23 cellular contexts compared by ENCODE assay signal in the genomic region with DNA sequence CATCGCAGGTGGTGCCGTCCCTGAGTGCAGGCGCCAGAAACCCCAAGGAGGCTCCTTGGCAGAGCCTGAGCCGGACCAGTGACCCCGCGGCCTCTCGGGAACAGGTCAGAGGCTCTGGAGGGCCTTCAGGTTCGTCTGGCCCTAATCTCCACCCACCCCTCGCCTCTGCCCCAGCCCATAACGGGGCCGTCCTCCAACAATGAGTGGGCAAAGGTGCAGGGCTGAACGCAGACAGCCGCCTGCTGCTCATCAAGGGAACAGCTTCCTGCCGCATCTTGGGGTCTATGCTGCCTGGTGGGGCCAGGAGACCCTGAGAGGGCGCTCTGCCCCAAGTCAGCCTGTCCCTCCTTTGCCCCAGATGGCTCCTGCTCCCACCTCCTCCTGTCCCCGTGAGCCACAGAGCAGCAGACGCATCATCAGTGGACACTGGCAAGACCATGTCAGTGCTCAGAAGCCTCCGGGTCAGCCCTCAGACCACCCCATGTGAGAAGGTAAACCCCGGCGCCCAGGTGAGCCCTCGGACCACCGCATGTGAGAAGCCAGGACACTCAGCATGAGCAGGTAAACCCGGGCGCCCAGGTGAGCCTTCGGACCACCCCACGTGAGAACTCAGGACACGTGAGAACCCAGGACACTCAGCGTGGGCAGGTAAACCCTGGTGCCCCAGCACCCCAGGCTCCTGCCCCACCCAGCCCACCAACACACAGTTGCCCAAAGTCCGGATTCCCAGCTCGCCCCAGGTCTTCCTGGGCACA.
DNase-seq lines count a peak whose midpoint lies in the region; ATAC-seq, FAIRE-seq and TF ChIP-seq lines count a peak whose summit lies in the region.
"Had no signal": no experiment of that assay in that cellular context is flagged by ENCODE, and none has a peak within 500 bp of the region (broad histone marks: within the 10 kb centered on the region; RNA-seq: fewer than 3 reads in every experiment).

No MANE protein-coding gene starts in this region.

- H2AK5ac ChIP-seq in H9 (ENCODE audit: insufficient read length, low read length) (no peak overlapping the region), H1 (ENCODE audit: low read depth, low read length) (no peak overlapping the region)

- no peak overlapping the region for H2BK120ac ChIP-seq in H9 (ENCODE audit: low read depth, low read length, poor library complexity, severe bottlenecking)
- H2BK120ac ChIP-seq in H1 (replicated peaks; ENCODE audit: low read depth, low read length) = no peak overlapping the region

- H2AFZ ChIP-seq in H9 (ENCODE audit: low read length) = no peak overlapping the region
- no peak overlapping the region for H2AFZ ChIP-seq in H1 (ENCODE audit: low read length)

- H3K9me3 Mint-ChIP-seq in H9 (peaks cover 11% of the 10 kb centered on the region in 2 experiments), osteocyte (ENCODE audit: unreplicated experiment) (peaks cover 17% of the 10 kb centered on the region)
- peaks cover 18% of the 10 kb centered on the region for H3K9me3 Mint-ChIP-seq in stimulated activated memory B cell treated with anti-CD40 and anti-IgM and Interleukin-4, amounts not matched to agents 10 μg/mL and 1 μg/mL and 100 μg/mL, for 72 hours

- DNase-seq in H9 (peak; percentile 70), H1 (ENCODE audit: low read depth in 1 of 2, low spot score in 2 of 2) (no peak), osteocyte (ENCODE audit: extremely low spot score, unreplicated experiment) (peak; percentile 80), DMS53 (lab: John Stamatoyannopoulos, UW) (no peak), NCI-H1105 treated with DMSO at 0.1 percent for 48 hours (lab: John Stamatoyannopoulos, UW) (no peak)
- DNase-seq: CD4-positive, CD25-positive, alpha-beta regulatory T cell; DMS79; Kasumi-1; MG63; NCI-H1417 treated with DMSO at 0.1 percent for 48 hours; NCI-H187; NCI-H2107; NCI-H446 treated with DMSO at 0.1 percent for 48 hours; NCI-H526 treated with DMSO at 0.1 percent for 48 hours; PC-3; SHP77 treated with DMSO at 0.1 percent for 48 hours had no signal

- H2BK12ac ChIP-seq in H9 (ENCODE audit: insufficient read length, low read depth, low read length) = no peak overlapping the region
- no peak overlapping the region for H2BK12ac ChIP-seq in H1 (ENCODE audit: low read depth, low read length)

- H3T11ph ChIP-seq in H9 (ENCODE audit: low read length) = no peak overlapping the region

- no peak overlapping the region for H4K5ac ChIP-seq in H9 (ENCODE audit: insufficient read length, low read depth, low read length)
- H4K5ac ChIP-seq in H1 (ENCODE audit: insufficient read length, low read depth, low read length) = no peak overlapping the region

- no peaks in the 10 kb centered on the region; the same call in none of the 2 replicates for H3K27me3 Mint-ChIP-seq in H9 (ENCODE audit: low read depth)
- no peaks in the 10 kb centered on the region for H3K27me3 Mint-ChIP-seq in osteocyte (ENCODE audit: unreplicated experiment)
- peaks cover 19% of the 10 kb centered on the region for H3K27me3 Mint-ChIP-seq in stimulated activated memory B cell treated with anti-CD40 and anti-IgM and Interleukin-4, amounts not matched to agents 10 μg/mL and 1 μg/mL and 100 μg/mL, for 72 hours
- H3K27me3 Mint-ChIP-seq: B cell; CD4-positive, CD25-positive, alpha-beta regulatory T cell had no signal

- H3K4me2 ChIP-seq in BLaER1 (peak overlapping the region; percentile 71), H9 (ENCODE audit: insufficient read depth, insufficient read length, low read length) (no peak overlapping the region), H1 (ENCODE audit: insufficient read depth in 1 of 2, low read depth in 2 of 2, low read length in 2 of 2) (no peak overlapping the region)
- H3K4me2 ChIP-seq: SK-N-SH had no signal

- no CpG with 5 or more reads among the region's 30 CpGs for WGBS in H9 (ENCODE audit: extremely low coverage, insufficient read length, low lambda C conversion rate)
- WGBS in H1 (ENCODE audit: extremely low coverage in 1 of 2, insufficient coverage in 1 of 2, insufficient read length in 1 of 2, insufficient replicate concordance in 2 of 2, low coverage in 1 of 2, low lambda C conversion rate in 2 of 2, missing lambda C conversion rate in 1 of 2), 2 experiments = 91% methylated on average over 27 of the region's 30 CpGs; no CpG with 5 or more reads in 1 of the 2 experiments

- H2BK20ac ChIP-seq in H9 (ENCODE audit: low read depth, low read length, poor library complexity, severe bottlenecking) = no peak overlapping the region
- no peak overlapping the region for H2BK20ac ChIP-seq in H1 (ENCODE audit: low read length)

- H3K4me1 Mint-ChIP-seq in H9 = peaks cover 21 to 23% of the 10 kb centered on the region in 2 experiments
- H3K4me1 Mint-ChIP-seq in osteocyte (ENCODE audit: unreplicated experiment) = no peaks in the 10 kb centered on the region
- no peaks in the 10 kb centered on the region for H3K4me1 Mint-ChIP-seq in stimulated activated memory B cell treated with anti-CD40 and anti-IgM and Interleukin-4, amounts not matched to agents 10 μg/mL and 1 μg/mL and 100 μg/mL, for 72 hours
- H3K4me1 Mint-ChIP-seq: B cell; CD4-positive, CD25-positive, alpha-beta regulatory T cell had no signal

- H3K36me3 Mint-ChIP-seq in H9 (ENCODE audit: insufficient read depth in 1 of 3, low read depth in 3 of 3) (peaks cover 8 to 14% (median 8%) of the 10 kb centered on the region in 3 experiments; a peak in 6 of 7 replicates), osteocyte (ENCODE audit: unreplicated experiment) (no peaks in the 10 kb centered on the region)
- H3K36me3 Mint-ChIP-seq in stimulated activated memory B cell treated with anti-CD40 and anti-IgM and Interleukin-4, amounts not matched to agents 10 μg/mL and 1 μg/mL and 100 μg/mL, for 72 hours = no peaks in the 10 kb centered on the region
- H3K36me3 Mint-ChIP-seq: CD4-positive, CD25-positive, alpha-beta regulatory T cell had no signal

- no peaks in the 10 kb centered on the region for H3K36me3 ChIP-seq in BLaER1
- H3K36me3 ChIP-seq in H1 (ENCODE audit: control insufficient read depth in 2 of 4, insufficient read depth in 4 of 4, low read length in 3 of 4) = no peaks in the 10 kb centered on the region
- H3K36me3 ChIP-seq: MG63 had no signal

- H3K23ac ChIP-seq in H9 (ENCODE audit: insufficient read length, low read depth, low read length) (no peak overlapping the region), H1 (ENCODE audit: insufficient read length) (no peak overlapping the region)

- TF ChIP-seq EP300 in H1 (IDR thresholded peaks at IDR 0.05; ENCODE audit: borderline replicate concordance in 1 of 2, low read depth in 2 of 2, low read length in 2 of 2) = no peak

- FAIRE-seq in H1 (lab: Jason Lieb, UNC) = no peak
- FAIRE-seq: A204.1 had no signal

- H3K4me3 Mint-ChIP-seq in H9 (no peak overlapping the region), osteocyte (ENCODE audit: unreplicated experiment) (no peak overlapping the region)
- no peak overlapping the region for H3K4me3 Mint-ChIP-seq in stimulated activated memory B cell treated with anti-CD40 and anti-IgM and Interleukin-4, amounts not matched to agents 10 μg/mL and 1 μg/mL and 100 μg/mL, for 72 hours
- H3K4me3 Mint-ChIP-seq: B cell; CD4-positive, CD25-positive, alpha-beta regulatory T cell; IgD-negative memory B cell had no signal

- no peak for TF ChIP-seq POLR2A in H1 (IDR thresholded peaks at IDR 0.05; ENCODE audit: control extremely low read depth in 1 of 2, low read depth in 2 of 2, low read length in 2 of 2)

- POLR2A ChIA-PET in H1 (lab: Charles Lee; ENCODE audit: partially characterized antibody) = interaction anchor here (1.0 kb wide), 1 partner anchor 79 kb away, joined by 3 read pairs; no protein-coding TSS in a partner anchor

- H3K14ac ChIP-seq in H9 (ENCODE audit: insufficient read depth, low read length) (no peak overlapping the region; the same call in 1 of the 2 replicates), H1 (ENCODE audit: insufficient read length) (no peak overlapping the region)

- H2BK15ac ChIP-seq in H9 (ENCODE audit: low read depth, low read length) = no peak overlapping the region; the same call in 1 of the 2 replicates
- H2BK15ac ChIP-seq in H1 (ENCODE audit: low read length) = 0 out of 2 replicates have a peak overlapping the region, but pooled peaks have one; percentile 16

- H4K20me1 ChIP-seq in BLaER1 (no peaks in the 10 kb centered on the region), H9 (ENCODE audit: control insufficient read depth, insufficient read depth, insufficient read length) (no peaks in the 10 kb centered on the region), H1 (replicated peaks in 1 of 2; ENCODE audit: control insufficient read depth in 1 of 2, insufficient read depth in 2 of 2, low read length in 2 of 2) (peaks cover 0 to 4% of the 10 kb centered on the region in 2 experiments)

- H3K9ac ChIP-seq in BLaER1 = no peak overlapping the region
- H3K9ac ChIP-seq in H9 (ENCODE audit: extremely low read depth, insufficient read length, low read length) = no peak overlapping the region
- no peak overlapping the region for H3K9ac ChIP-seq in H1 (replicated peaks in 1 of 4; ENCODE audit: extremely low read depth in 1 of 4, low read depth in 3 of 4, low read length in 3 of 4)
- H3K9ac ChIP-seq: SK-N-SH had no signal

- H3K23me2 ChIP-seq in H9 (ENCODE audit: insufficient read length, low read depth, low read length, poor library complexity, severe bottlenecking) (no peaks in the 10 kb centered on the region), H1 (ENCODE audit: low read depth, low read length) (peaks cover 15% of the 10 kb centered on the region; the same call in 1 of the 2 replicates)

- H3K79me1 ChIP-seq in H9 (ENCODE audit: insufficient read depth, low read depth, low read length, poor library complexity, severe bottlenecking) (no peaks in the 10 kb centered on the region), H1 (ENCODE audit: low read depth, low read length) (no peaks in the 10 kb centered on the region)

- H4K91ac ChIP-seq in H9 (ENCODE audit: insufficient read length, low read depth, low read length) = no peak overlapping the region
- no peak overlapping the region for H4K91ac ChIP-seq in H1 (replicated peaks; ENCODE audit: insufficient read length, low read length)

- H3K27ac Mint-ChIP-seq in H9 (peak overlapping the region; percentile 58 to 64 (median 60); a peak in 3 of 7 replicates), osteocyte (ENCODE audit: unreplicated experiment) (no peak overlapping the region)
- no peak overlapping the region for H3K27ac Mint-ChIP-seq in stimulated activated memory B cell treated with anti-CD40 and anti-IgM and Interleukin-4, amounts not matched to agents 10 μg/mL and 1 μg/mL and 100 μg/mL, for 72 hours
- H3K27ac Mint-ChIP-seq: B cell; CD4-positive, CD25-positive, alpha-beta regulatory T cell; IgD-negative memory B cell had no signal

- H2BK5ac ChIP-seq in H9 (ENCODE audit: insufficient read length, low read length) = no peak overlapping the region
- no peak overlapping the region for H2BK5ac ChIP-seq in H1 (ENCODE audit: low read depth, low read length)

- H3K9me3 ChIP-seq in BLaER1 (peaks cover 5% of the 10 kb centered on the region), H9 (ENCODE audit: control insufficient read depth, low read depth, low read length) (no peaks in the 10 kb centered on the region), H1 (ENCODE audit: insufficient read depth in 2 of 2, low read depth in 1 of 2, low read length in 1 of 2) (peaks cover 0 to 7% of the 10 kb centered on the region in 2 experiments; a peak in 1 of 4 replicates)
- H3K9me3 ChIP-seq: MG63, SK-N-SH had no signal

- H3K4me1 ChIP-seq in BLaER1 = peaks cover 38% of the 10 kb centered on the region
- no peaks in the 10 kb centered on the region; the same call in 1 of the 2 replicates for H3K4me1 ChIP-seq in H9 (ENCODE audit: insufficient read depth, low read length)
- peaks cover 0 to 10% (median 0%) of the 10 kb centered on the region in 4 experiments; a peak in 4 of 7 replicates for H3K4me1 ChIP-seq in H1 (replicated peaks in 1 of 4; ENCODE audit: control insufficient read depth in 3 of 4, insufficient read depth in 4 of 4, low read length in 3 of 4)

- ATAC-seq in stimulated activated memory B cell treated with anti-CD40 and anti-IgM and Interleukin-4, amounts not matched to agents 10 μg/mL and 1 μg/mL and 100 μg/mL, for 72 hours = no peak
- ATAC-seq: PC-3 had no signal

- TF ChIP-seq RAD21 in H1 (IDR thresholded peaks at IDR 0.05 in 1 of 2, conservative IDR thresholded peaks at IDR 0.05 in 1 of 2; ENCODE audit: low read depth in 2 of 2, low read length in 2 of 2) = peak in 1 of 2 experiments; percentile 42

- H3K4me3 ChIP-seq in BLaER1 (no peak overlapping the region), H1 (ENCODE audit: extremely low read depth in 1 of 4, insufficient read depth in 2 of 4, low read depth in 3 of 4, low read length in 4 of 4) (no peak overlapping the region)
- H3K4me3 ChIP-seq: MG63 had no signal

- H3K27me3 ChIP-seq in BLaER1 = no peaks in the 10 kb centered on the region
- no peaks in the 10 kb centered on the region for H3K27me3 ChIP-seq in H9 (ENCODE audit: insufficient read depth, low read length)
- no peaks in the 10 kb centered on the region for H3K27me3 ChIP-seq in H1 (replicated peaks in 1 of 4; ENCODE audit: control insufficient read depth in 3 of 4, extremely low read depth in 1 of 4, insufficient read depth in 3 of 4, low read length in 3 of 4)
- H3K27me3 ChIP-seq: MG63 had no signal

- H3K27ac ChIP-seq in BLaER1 (no peak overlapping the region), H9 (ENCODE audit: insufficient read length, low read depth, low read length) (no peak overlapping the region), H1 (ENCODE audit: low read depth, low read length) (no peak overlapping the region)
- H3K27ac ChIP-seq: RWPE1 had no signal

- H3K18ac ChIP-seq in H9 (ENCODE audit: insufficient read length, low read depth, low read length) (no peak overlapping the region), H1 (ENCODE audit: extremely low read depth, low read length) (no peak overlapping the region)

- H3K4ac ChIP-seq in H9 (ENCODE audit: low read depth, low read length) (no peak overlapping the region), H1 (replicated peaks; ENCODE audit: insufficient read length, low read depth, low read length) (no peak overlapping the region)

- CTCF ChIA-PET in H1 (lab: Charles Lee; ENCODE audit: partially characterized antibody) = interaction anchor here (0.8 to 2.0 kb wide), 7 partner anchors 8 to 202 kb away, joined by 3 to 4 read pairs (median 3); no protein-coding TSS in a partner anchor

- H4K8ac ChIP-seq in H9 (replicated peaks; ENCODE audit: insufficient read length, low read depth, low read length) (no peak overlapping the region), H1 (ENCODE audit: extremely low read depth, insufficient read depth, low read length) (no peak overlapping the region)

- TF ChIP-seq CTCF in H9 (conservative IDR thresholded peaks at IDR 0.05) (peak; percentile 32; the same call in 2 of the 3 replicates), H1 (IDR thresholded peaks at IDR 0.05; ENCODE audit: control extremely low read depth in 1 of 3, insufficient read depth in 1 of 3, low read depth in 1 of 3, low read length in 3 of 3) (peak; percentile 42 to 43 (median 43)), osteocyte (IDR thresholded peaks at IDR 0.05) (no peak)

- H3K56ac ChIP-seq in H9 (ENCODE audit: insufficient read length, low read depth, low read length) = no peak overlapping the region
- H3K56ac ChIP-seq in H1 (replicated peaks; ENCODE audit: insufficient read length, low read depth, low read length) = no peak overlapping the region

- H3K79me2 ChIP-seq in H9 (ENCODE audit: insufficient read depth, low read length) (no peaks in the 10 kb centered on the region), H1 (ENCODE audit: control insufficient read depth in 1 of 2, insufficient read depth in 2 of 2, low read length in 2 of 2) (no peaks in the 10 kb centered on the region)

Comparison
In these comparisons a context has a peak if more than half of its experiments do, and no peak if none do; other contexts are left out.
1. DNase-seq: peak in H9 (single experiment) and osteocyte (single experiment); none in H1 (0 of 2), DMS53 (single experiment) and NCI-H1105 treated with DMSO at 0.1 percent for 48 hours (single experiment).
2. H3K27ac Mint-ChIP-seq: peak in H9 (3 of 3); none in osteocyte (single experiment) and stimulated activated memory B cell treated with anti-CD40 and anti-IgM and Interleukin-4, amounts not matched to agents 10 μg/mL and 1 μg/mL and 100 μg/mL, for 72 hours (single experiment).